In the genomic region with DNA sequence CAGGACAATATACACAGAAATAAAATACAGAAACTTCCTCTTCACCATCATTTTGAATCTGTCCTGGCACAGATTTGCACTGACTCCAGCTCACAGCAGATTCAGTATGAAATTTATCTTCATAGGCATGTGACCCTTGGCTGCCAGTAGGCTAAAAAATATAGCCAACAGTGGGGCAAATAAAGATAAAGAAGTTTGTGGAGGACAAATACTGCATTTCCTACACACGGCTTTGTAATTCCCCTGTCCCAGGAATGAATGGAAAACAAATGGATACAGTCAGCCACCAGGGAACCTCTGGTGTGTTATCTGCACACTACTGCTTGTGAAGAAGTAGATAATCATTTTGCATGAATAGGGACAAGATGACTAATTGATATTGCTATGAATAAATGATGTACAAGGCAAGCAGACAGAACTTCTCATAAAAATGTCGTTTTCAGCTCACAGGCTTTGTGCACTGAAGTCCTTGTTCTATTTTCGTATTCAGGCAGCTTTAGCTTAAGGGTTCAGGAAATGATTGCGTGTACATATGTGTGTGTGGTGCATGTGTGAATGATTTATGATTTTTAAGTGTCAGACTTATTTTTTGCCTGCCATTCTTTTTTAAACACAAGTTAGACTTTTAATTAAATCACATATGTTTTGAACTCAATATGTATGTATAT, we compare ENCODE assay signal across 1 cellular context.
TF ChIP-seq lines count a peak whose summit lies in the region.

No MANE protein-coding gene starts in this region.

TF ChIP-seq in GM12878, 131 proteins besides CTCF, POLR2A, EP300 and RAD21 (continued from another document):
- TF ChIP-seq NBN (IDR thresholded peaks at IDR 0.05) (0 out of 2 replicates have a peak, but pooled peaks have one; percentile 23), MEF2B (IDR thresholded peaks at IDR 0.05; ENCODE audit: partially characterized antibody, poor library complexity, severe bottlenecking) (peak; percentile 39), ZNF384 (IDR thresholded peaks at IDR 0.05; ENCODE audit: borderline replicate concordance, low read depth, low read length) (no peak), MYB (IDR thresholded peaks at IDR 0.05; ENCODE audit: borderline replicate concordance, low read depth, low read length) (no peak)
